Comparison of ENCODE assay signal across 2 cellular contexts in genomic region chr4:9811796-9812195, GRCh38.
TF ChIP-seq lines count a peak whose summit lies in the region.

No MANE protein-coding gene starts in this region.

TF ChIP-seq in GM12878, 131 proteins besides CTCF, POLR2A, EP300 and RAD21 (continued from another document):
- no peak for TF ChIP-seq CUX1 (IDR thresholded peaks at IDR 0.05; ENCODE audit: insufficient replicate concordance, low read depth, low read length)
- no peak for TF ChIP-seq NR2F1 (conservative IDR thresholded peaks at IDR 0.05)
- TF ChIP-seq MEF2A (IDR thresholded peaks at IDR 0.05; ENCODE audit: insufficient read depth, low read depth, low read length): no peak
- TF ChIP-seq SUPT20H (IDR thresholded peaks at IDR 0.05; ENCODE audit: borderline replicate concordance, control insufficient read depth, low read depth, low read length): no peak
- no peak for TF ChIP-seq GABPA (IDR thresholded peaks at IDR 0.05; ENCODE audit: low read depth)
- TF ChIP-seq, protein P1, sequence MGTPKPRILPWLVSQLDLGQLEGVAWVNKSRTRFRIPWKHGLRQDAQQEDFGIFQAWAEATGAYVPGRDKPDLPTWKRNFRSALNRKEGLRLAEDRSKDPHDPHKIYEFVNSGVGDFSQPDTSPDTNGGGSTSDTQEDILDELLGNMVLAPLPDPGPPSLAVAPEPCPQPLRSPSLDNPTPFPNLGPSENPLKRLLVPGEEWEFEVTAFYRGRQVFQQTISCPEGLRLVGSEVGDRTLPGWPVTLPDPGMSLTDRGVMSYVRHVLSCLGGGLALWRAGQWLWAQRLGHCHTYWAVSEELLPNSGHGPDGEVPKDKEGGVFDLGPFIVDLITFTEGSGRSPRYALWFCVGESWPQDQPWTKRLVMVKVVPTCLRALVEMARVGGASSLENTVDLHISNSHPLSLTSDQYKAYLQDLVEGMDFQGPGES (IDR thresholded peaks at IDR 0.05): no peak
- TF ChIP-seq NR2C2 (IDR thresholded peaks at IDR 0.05; ENCODE audit: borderline replicate concordance, control insufficient read depth, insufficient read length, low read depth): no peak
- 0 out of 2 replicates have a peak, but pooled peaks have one; percentile 15 for TF ChIP-seq ZNF687 (IDR thresholded peaks at IDR 0.05)
- no peak for TF ChIP-seq RELB (IDR thresholded peaks at IDR 0.05; ENCODE audit: low read depth)

TF ChIP-seq in HEK293T, 16 proteins besides CTCF, POLR2A, EP300 and RAD21 (continued from another document):
- TF ChIP-seq NFRKB (IDR thresholded peaks at IDR 0.05) (no peak), FOXA1 (IDR thresholded peaks at IDR 0.05) (no peak), SUZ12 (IDR thresholded peaks at IDR 0.05) (no peak)
